ENCODE assay signal across 25 cellular contexts in genomic region chr1:186059752-186060151, GRCh38.
DNase-seq lines count a peak whose midpoint lies in the region; ATAC-seq and TF ChIP-seq lines count a peak whose summit lies in the region.
"Had no signal": no experiment of that assay in that cellular context is flagged by ENCODE, and none has a peak within 500 bp of the region (broad histone marks: within the 10 kb centered on the region; RNA-seq: fewer than 3 reads in every experiment).

No MANE protein-coding gene starts in this region.

- H3K27me3 ChIP-seq in A673 (replicated peaks; ENCODE audit: insufficient read depth, low read depth, low read length, poor library complexity) (no peaks in the 10 kb centered on the region), esophagus squamous epithelium (no peaks in the 10 kb centered on the region), Karpas-422 (ENCODE audit: low read length) (no peaks in the 10 kb centered on the region)
- H3K27me3 ChIP-seq: BLaER1, body of pancreas, dorsolateral prefrontal cortex, heart right ventricle, testis had no signal

- H3K4me3 ChIP-seq in A673 (ENCODE audit: low read depth, low read length, poor library complexity, severe bottlenecking) (no peak overlapping the region), HEK293 (ENCODE audit: low read depth, low read length) (no peak overlapping the region), esophagus squamous epithelium (no peak overlapping the region), Karpas-422 (ENCODE audit: low read length) (no peak overlapping the region)
- H3K4me3 ChIP-seq: BLaER1, body of pancreas, dorsolateral prefrontal cortex, heart right ventricle, testis had no signal

- H2AFZ ChIP-seq in Karpas-422 (ENCODE audit: low read length) = no peak overlapping the region

- H3K36me3 ChIP-seq in A673 (ENCODE audit: insufficient read depth, low read length, poor library complexity, severe bottlenecking) (peaks cover 39% of the 10 kb centered on the region), HEK293 (ENCODE audit: control insufficient read depth in 2 of 2, insufficient read depth in 1 of 2, low read length in 2 of 2) (no peaks in the 10 kb centered on the region), esophagus squamous epithelium (no peaks in the 10 kb centered on the region), Karpas-422 (ENCODE audit: insufficient read depth, low read length) (no peaks in the 10 kb centered on the region)
- H3K36me3 ChIP-seq: BLaER1 had no signal

- BruUV-seq in A673 (replicated peaks; lab: Mats Ljungman, UMichigan) = no TSS peak

- CTCF ChIA-PET in A673 (lab: Charles Lee) (no interaction called here), HEK293 (lab: Yijun Ruan, JAX) (interaction anchor here (0.6 to 1.1 kb wide), 2 partner anchors 247 to 1377 kb away, joined by 3 to 4 read pairs; no protein-coding TSS in a partner anchor), HEK293T (lab: Yijun Ruan, JAX) (no interaction called here)

- no peak for DNase-seq in A673 (ENCODE audit: low spot score)
- DNase-seq in esophagus squamous epithelium (lab: John Stamatoyannopoulos, UW) = no peak
- peak; percentile 6 for DNase-seq in renal cortical epithelial cell (ENCODE audit: low read depth)
- DNase-seq in OCI-M2 (lab: John Stamatoyannopoulos, UW; ENCODE audit: unreplicated experiment) = no peak
- no peak for DNase-seq in HEK293T (ENCODE audit: extremely low spot score)
- DNase-seq in Karpas-422 = no peak
- DNase-seq: activated effector memory CD4-positive, alpha-beta T cell treated with anti-CD3 and anti-CD28 coated beads, Interleukin-2, amount 50 U/mL, for 16 hours; cerebellar nuclear complex; DND-41; dorsolateral prefrontal cortex; HCEC 1CT; heart right ventricle; KBM-7; mesendoderm; NCI-H1417 treated with DMSO at 0.1 percent for 48 hours; NCI-H524; NK-92 treated with Interleukin-12 subunit alpha and Interleukin-12 subunit beta, amount 100 ng/mL, for 24 hours; Right ventricle myocardium superior; stimulated activated CD4-positive, alpha-beta T cell treated with anti-CD3 and anti-CD28 coated beads, Interleukin-4, amount 100 ng/mL, for 4 hours; testis had no signal

- H3K9me3 ChIP-seq in A673 (ENCODE audit: low read depth, low read length, poor library complexity, severe bottlenecking) (no peaks in the 10 kb centered on the region), HEK293 (ENCODE audit: control insufficient read depth, insufficient read depth, low read depth, low read length) (no peaks in the 10 kb centered on the region), esophagus squamous epithelium (no peaks in the 10 kb centered on the region), Karpas-422 (ENCODE audit: low read length) (no peaks in the 10 kb centered on the region)
- H3K9me3 ChIP-seq: BLaER1, body of pancreas, heart right ventricle, testis had no signal

- H3K27ac ChIP-seq in A673 (ENCODE audit: low read depth, low read length, poor library complexity, severe bottlenecking) (peak overlapping the region; percentile 12), HEK293 (ENCODE audit: extremely low read depth, low read depth, low read length) (no peak overlapping the region), esophagus squamous epithelium (peak overlapping the region in 3 of 4 donors; percentile 51 to 69 (median 64)), Karpas-422 (ENCODE audit: low read length) (no peak overlapping the region)
- H3K27ac ChIP-seq: BLaER1, body of pancreas, dorsolateral prefrontal cortex, heart right ventricle, testis had no signal

- no peak overlapping the region for H3K4me2 ChIP-seq in Karpas-422 (ENCODE audit: low read depth, low read length, poor library complexity, severe bottlenecking)
- H3K4me2 ChIP-seq: BLaER1 had no signal

- POLR2A ChIA-PET in A673 (lab: Charles Lee; ENCODE audit: low non-redundant PET) (no interaction called here), HEK293 (lab: Yijun Ruan, JAX) (no interaction called here), HEK293T (lab: Yijun Ruan, JAX) (no interaction called here)

- intact Hi-C loops in A673 (cut with micrococcal nuclease; ENCODE audit: unreplicated experiment) = loop anchor here (10.0 kb wide), 1 partner anchor 245 kb away; no protein-coding TSS in a partner anchor
- intact Hi-C loops in esophagus squamous epithelium (cut with DNase I) = no loop called here

- TF ChIP-seq POLR2A in esophagus squamous epithelium (IDR thresholded peaks at IDR 0.05) = no peak

- H3K4me1 ChIP-seq in A673 (ENCODE audit: insufficient read depth, low read length, poor library complexity, severe bottlenecking) = peaks cover 69% of the 10 kb centered on the region
- H3K4me1 ChIP-seq in HEK293 (ENCODE audit: control insufficient read depth, insufficient read depth, low read length) = no peaks in the 10 kb centered on the region
- H3K4me1 ChIP-seq in esophagus squamous epithelium = peaks cover 0 to 31% (median 3%) of the 10 kb centered on the region in 3 donors
- no peaks in the 10 kb centered on the region for H3K4me1 ChIP-seq in Karpas-422 (ENCODE audit: low read length)
- H3K4me1 ChIP-seq: BLaER1, testis had no signal

- ATAC-seq in HG02884 (IDR thresholded peaks at IDR 0.05; ENCODE audit: unreplicated experiment) = no peak
- ATAC-seq: stimulated activated memory B cell treated with anti-CD40 and anti-IgM and Interleukin-4, amounts not matched to agents 10 μg/mL and 1 μg/mL and 100 μg/mL, for 72 hours had no signal

- 36 to 44% methylated on average over 4 of the region's 4 CpGs for WGBS in esophagus squamous epithelium, 2 donors

- no peaks in the 10 kb centered on the region for H3K9me2 ChIP-seq in Karpas-422 (replicated peaks; ENCODE audit: insufficient read depth, low read length)

- TF ChIP-seq CTCF in A673 (conservative IDR thresholded peaks at IDR 0.05; ENCODE audit: low read depth, low read length) = no peak
- TF ChIP-seq CTCF in HEK293 (tag by site-specific recombination; IDR thresholded peaks at IDR 0.05) = no peak
- TF ChIP-seq CTCF in esophagus squamous epithelium (IDR thresholded peaks at IDR 0.05) = no peak

- H3K9ac ChIP-seq in Karpas-422 (ENCODE audit: low read length) = no peak overlapping the region
- H3K9ac ChIP-seq: BLaER1 had no signal

- H4K20me1 ChIP-seq in Karpas-422 (ENCODE audit: insufficient read depth, low read depth, low read length) = no peaks in the 10 kb centered on the region
- H4K20me1 ChIP-seq: BLaER1 had no signal

- no peaks in the 10 kb centered on the region for H3K79me2 ChIP-seq in Karpas-422 (ENCODE audit: low read length)

TF ChIP-seq in HEK293, 187 proteins besides CTCF, POLR2A, EP300 and RAD21:
- TF ChIP-seq KLF7 (tag by site-specific recombination; IDR thresholded peaks at IDR 0.05; ENCODE audit: borderline replicate concordance) (no peak), ZNF664 (tag by site-specific recombination; IDR thresholded peaks at IDR 0.05) (0 out of 2 replicates have a peak, but pooled peaks have one; percentile 25), GLIS2 (tag by site-specific recombination; IDR thresholded peaks at IDR 0.05) (no peak), PRDM6 (tag by site-specific recombination; IDR thresholded peaks at IDR 0.05) (peak; percentile 58)

TF ChIP-seq in HEK293T, 16 proteins besides CTCF, POLR2A, EP300 and RAD21:
- no peak for TF ChIP-seq ZNF384 (IDR thresholded peaks at IDR 0.05)
- TF ChIP-seq ELF4 (IDR thresholded peaks at IDR 0.05) = no peak
- TF ChIP-seq SUZ12 (IDR thresholded peaks at IDR 0.05) = no peak
- no peak for TF ChIP-seq ARNT (IDR thresholded peaks at IDR 0.05)
- no peak for TF ChIP-seq BHLHE40 (IDR thresholded peaks at IDR 0.05; ENCODE audit: borderline replicate concordance)
- no peak for TF ChIP-seq TARDBP (IDR thresholded peaks at IDR 0.05)
- TF ChIP-seq PKNOX1 (IDR thresholded peaks at IDR 0.05) = no peak
- TF ChIP-seq CTBP1 (IDR thresholded peaks at IDR 0.05; ENCODE audit: borderline replicate concordance) = no peak
- no peak for TF ChIP-seq L3MBTL2 (conservative IDR thresholded peaks at IDR 0.05)
- TF ChIP-seq FOXK2 (IDR thresholded peaks at IDR 0.05) = no peak
- no peak for TF ChIP-seq NFRKB (IDR thresholded peaks at IDR 0.05)

Comparison
In these comparisons a context has a peak if more than half of its experiments do, and no peak if none do; other contexts are left out.
1. H3K27ac ChIP-seq: peak in A673 (single experiment) and esophagus squamous epithelium (3 of 4); none in HEK293 (single experiment) and Karpas-422 (single experiment).